Comparison of ENCODE assay signal across 9 cellular contexts in genomic region chr10:29496341-29497162, GRCh38.
A peak's percentile ranks its signal among the peaks of the same experiment; 100 is the strongest.
DNase-seq lines count a peak whose midpoint lies in the region; ATAC-seq and TF ChIP-seq lines count a peak whose summit lies in the region.
"Had no signal": no experiment of that assay in that cellular context is flagged by ENCODE, and none has a peak within 500 bp of the region (broad histone marks: within the 10 kb centered on the region; RNA-seq: fewer than 3 reads in every experiment).

No MANE protein-coding gene starts in this region.

- no peaks in the 10 kb centered on the region for H3K27me3 ChIP-seq in NT2/D1 (ENCODE audit: insufficient read depth, insufficient read length)
- no peaks in the 10 kb centered on the region for H3K27me3 ChIP-seq in stomach
- H3K27me3 ChIP-seq: BLaER1 treated with 17β-estradiol and CSF1 and Interleukin-3, amounts not matched to agents 10 nM and 100 nM had no signal

- no peak for TF ChIP-seq EP300 in stomach (IDR thresholded peaks at IDR 0.05)

- intact Hi-C loops in stomach (cut with DNase I; ENCODE audit: low total_unique reads), result no loop called here

- peaks cover 4% of the 10 kb centered on the region for H3K4me1 Mint-ChIP-seq in activated T-cell treated with anti-CD3 and anti-CD28 coated beads, Interleukin-2, amount 50 U/mL, for 4 hours (ENCODE audit: low read depth)
- peaks cover 16% of the 10 kb centered on the region for H3K4me1 Mint-ChIP-seq in nephron progenitor cell

- H3K27ac ChIP-seq in stomach, result peak overlapping the region in 1 of 5 donors; percentile 7
- H3K27ac ChIP-seq: BLaER1 treated with 17β-estradiol and CSF1 and Interleukin-3, amounts not matched to agents 10 nM and 100 nM had no signal

- H3K27ac Mint-ChIP-seq in nephron progenitor cell, result no peak overlapping the region

- peak; percentile 97 for TF ChIP-seq CTCF in nephron progenitor cell (IDR thresholded peaks at IDR 0.05)
- peak in 5 of 7 experiments; percentile 65 to 95 (median 88) for TF ChIP-seq CTCF in stomach (IDR thresholded peaks at IDR 0.05)

- ATAC-seq in HG02885 (IDR thresholded peaks at IDR 0.05; ENCODE audit: poor library complexity, unreplicated experiment), result peak; percentile 88
- ATAC-seq in activated T-cell treated with anti-CD3 and anti-CD28 coated beads, Interleukin-2, amount 50 U/mL, for 4 hours, result peak; percentile 72 to 83

- H3K4me1 ChIP-seq in NT2/D1 (ENCODE audit: insufficient read depth, insufficient read length), result no peaks in the 10 kb centered on the region
- H3K4me1 ChIP-seq in stomach, result peaks cover 0 to 9% (median 0%) of the 10 kb centered on the region in 4 donors

- WGBS in stomach, 5 donors, result 29 to 32% (median 30%) methylated on average over 14 of the region's 14 CpGs

- H3K4me3 Mint-ChIP-seq in activated T-cell treated with anti-CD3 and anti-CD28 coated beads, Interleukin-2, amount 50 U/mL, for 4 hours, result no peak overlapping the region
- no peak overlapping the region for H3K4me3 Mint-ChIP-seq in nephron progenitor cell

- H3K4me3 ChIP-seq in NT2/D1 (ENCODE audit: insufficient read length, low read depth), result no peak overlapping the region
- no peak overlapping the region for H3K4me3 ChIP-seq in stomach
- H3K4me3 ChIP-seq: BLaER1 treated with 17β-estradiol and CSF1 and Interleukin-3, amounts not matched to agents 10 nM and 100 nM had no signal

- no peaks in the 10 kb centered on the region for H3K9me3 Mint-ChIP-seq in activated T-cell treated with anti-CD3 and anti-CD28 coated beads, Interleukin-2, amount 50 U/mL, for 4 hours
- no peaks in the 10 kb centered on the region for H3K9me3 Mint-ChIP-seq in nephron progenitor cell

- peaks cover 20% of the 10 kb centered on the region for H3K36me3 Mint-ChIP-seq in activated T-cell treated with anti-CD3 and anti-CD28 coated beads, Interleukin-2, amount 50 U/mL, for 4 hours (ENCODE audit: insufficient read depth)
- H3K36me3 Mint-ChIP-seq in nephron progenitor cell (ENCODE audit: low read depth), result peaks cover 38% of the 10 kb centered on the region

- no peaks in the 10 kb centered on the region for H3K27me3 Mint-ChIP-seq in activated T-cell treated with anti-CD3 and anti-CD28 coated beads, Interleukin-2, amount 50 U/mL, for 4 hours (ENCODE audit: low read depth)
- H3K27me3 Mint-ChIP-seq in nephron progenitor cell (ENCODE audit: low read depth, poor library complexity), result no peaks in the 10 kb centered on the region

- H3K9ac ChIP-seq in NT2/D1 (ENCODE audit: insufficient read length, low read depth), result no peak overlapping the region
- H3K9ac ChIP-seq: BLaER1 treated with 17β-estradiol and CSF1 and Interleukin-3, amounts not matched to agents 10 nM and 100 nM had no signal

- peaks cover 63% of the 10 kb centered on the region for H3K36me3 ChIP-seq in NT2/D1 (ENCODE audit: insufficient read depth, insufficient read length, low read length)
- H3K36me3 ChIP-seq in stomach, result peaks cover 26 to 79% (median 65%) of the 10 kb centered on the region in 4 donors

- H3K9me3 ChIP-seq in NT2/D1 (ENCODE audit: insufficient read depth, low read length) (no peaks in the 10 kb centered on the region), stomach (no peaks in the 10 kb centered on the region)
- H3K9me3 ChIP-seq: BLaER1 treated with 17β-estradiol and CSF1 and Interleukin-3, amounts not matched to agents 10 nM and 100 nM had no signal

- TF ChIP-seq POLR2A in stomach (IDR thresholded peaks at IDR 0.05), result no peak

- DNase-seq in DMS79 treated with DMSO at 0.1 percent for 48 hours (lab: John Stamatoyannopoulos, UW), result peak; percentile 4
- no peak for DNase-seq in DMS79 (lab: John Stamatoyannopoulos, UW)
- peak; percentile 83 for DNase-seq in NT2/D1 (ENCODE audit: low read depth, low spot score)
- peak; percentile 51 for DNase-seq in activated T-cell treated with anti-CD3 and anti-CD28 coated beads, Interleukin-2, amount 50 U/mL, for 4 hours
- DNase-seq in fibroblast of peridontal ligament (ENCODE audit: extremely low read depth), result peak; percentile 64
- peak; percentile 94 for DNase-seq in nephron progenitor cell
- peak; percentile 79 for DNase-seq in stomach
